In the genomic region with DNA sequence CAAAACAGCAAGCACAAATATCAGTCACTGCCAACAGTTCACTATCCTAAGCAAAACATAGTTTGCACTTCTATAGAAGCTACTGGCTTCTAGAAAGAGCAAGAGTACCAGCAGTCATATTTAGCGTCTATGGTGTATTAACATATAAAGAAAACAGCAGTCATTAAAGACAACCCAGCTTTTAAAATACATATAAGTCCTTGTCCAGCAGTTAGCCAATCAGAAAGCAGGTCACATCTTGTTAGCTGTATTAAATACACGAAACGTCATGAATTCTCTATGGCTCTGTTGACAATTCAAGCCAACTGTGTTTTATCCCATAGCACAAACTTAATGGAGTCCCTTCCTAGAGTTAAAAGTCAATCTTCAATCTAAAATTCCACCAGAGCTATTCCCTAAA, we compare ENCODE assay signal across 13 cellular contexts. TPM values are rescaled to one million over a fixed set of nuclear protein-coding genes. Genes with fewer than 3 reads are reported as not detected.
DNase-seq lines count a peak whose midpoint lies in the region; ATAC-seq and TF ChIP-seq lines count a peak whose summit lies in the region.
"Had no signal": no experiment of that assay in that cellular context is flagged by ENCODE, and none has a peak within 500 bp of the region (broad histone marks: within the 10 kb centered on the region; RNA-seq: fewer than 3 reads in every experiment).

No MANE protein-coding gene starts in this region.

- WGBS in smooth muscle cell (ENCODE audit: low lambda C conversion rate), result 3% methylated on average over 3 of the region's 3 CpGs

- H3K9me3 ChIP-seq in smooth muscle cell (replicated peaks; ENCODE audit: low read depth), result no peaks in the 10 kb centered on the region
- no peaks in the 10 kb centered on the region for H3K9me3 ChIP-seq in CD8-positive, alpha-beta T cell (ENCODE audit: low read length)

- peak overlapping the region; percentile 39 for H3K4me3 Mint-ChIP-seq in chondrocyte (ENCODE audit: unreplicated experiment)
- H3K4me3 Mint-ChIP-seq in naive thymus-derived CD8-positive, alpha-beta T cell, result peak overlapping the region in 1 of 10 donors; percentile 26
- no peak overlapping the region for H3K4me3 Mint-ChIP-seq in CD8-positive, alpha-beta T cell

- H3K79me2 ChIP-seq in smooth muscle cell (ENCODE audit: low read depth), result peaks cover 49% of the 10 kb centered on the region

- peak overlapping the region; percentile 84 for H3K27ac ChIP-seq in smooth muscle cell (ENCODE audit: low read depth)
- H3K27ac ChIP-seq in CD8-positive, alpha-beta T cell (ENCODE audit: low read depth, low read length), result no peak overlapping the region

- H3K27me3 ChIP-seq in smooth muscle cell (ENCODE audit: low read depth), result no peaks in the 10 kb centered on the region
- H3K27me3 ChIP-seq in CD8-positive, alpha-beta T cell (ENCODE audit: insufficient read depth, low read length), result no peaks in the 10 kb centered on the region

- peak overlapping the region; percentile 62 for H2AFZ ChIP-seq in smooth muscle cell (ENCODE audit: low read depth)

- peaks cover 23% of the 10 kb centered on the region for H3F3A ChIP-seq in smooth muscle cell (ENCODE audit: low read depth)

- DNase-seq in H4 (ENCODE audit: low spot score) (peak; percentile 69), chondrocyte (ENCODE audit: low spot score) (no peak), iris pigment epithelial cell (ENCODE audit: low read depth) (peak; percentile 75), smooth muscle cell (lab: John Stamatoyannopoulos, UW; ENCODE audit: unreplicated experiment) (no peak)
- no peak for DNase-seq in naive thymus-derived CD8-positive, alpha-beta T cell
- no peak for DNase-seq in CD8-positive, alpha-beta T cell
- DNase-seq: activated CD8-positive, alpha-beta memory T cell treated with anti-CD3 and anti-CD28 coated beads for 24 hours; DND-41; effector CD4-positive, alpha-beta T cell; naive thymus-derived CD4-positive, alpha-beta T cell; NCI-H1417 had no signal

- peaks cover 50% of the 10 kb centered on the region for H3K4me1 Mint-ChIP-seq in chondrocyte (ENCODE audit: low read depth)
- peaks cover 9 to 51% (median 27%) of the 10 kb centered on the region in 4 donors for H3K4me1 Mint-ChIP-seq in naive thymus-derived CD8-positive, alpha-beta T cell
- peaks cover 29% of the 10 kb centered on the region for H3K4me1 Mint-ChIP-seq in CD8-positive, alpha-beta T cell (ENCODE audit: low read depth)

- H3K4me3 ChIP-seq in smooth muscle cell, result peak overlapping the region; percentile 60
- no peak overlapping the region for H3K4me3 ChIP-seq in CD8-positive, alpha-beta T cell (ENCODE audit: low read depth, low read length)

- no peaks in the 10 kb centered on the region for H3K36me3 ChIP-seq in smooth muscle cell (ENCODE audit: low read depth)
- no peaks in the 10 kb centered on the region for H3K36me3 ChIP-seq in CD8-positive, alpha-beta T cell (ENCODE audit: insufficient read depth, low read length)

- H3K9ac ChIP-seq in smooth muscle cell (ENCODE audit: low read depth), result peak overlapping the region; percentile 42

- H4K20me1 ChIP-seq in smooth muscle cell (ENCODE audit: low read depth), result no peaks in the 10 kb centered on the region

- H3K4me2 ChIP-seq in smooth muscle cell, result peak overlapping the region; percentile 93

- CTCF ChIA-PET in CD8-positive, alpha-beta T cell (lab: Charles Lee), result interaction anchor here (2.1 kb wide), 1 partner anchor 20 kb away, joined by 10 read pairs; no protein-coding TSS in a partner anchor

- no peak for ATAC-seq in naive thymus-derived CD8-positive, alpha-beta T cell
- no peak for ATAC-seq in CD8-positive, alpha-beta T cell
- ATAC-seq in GM18517 (IDR thresholded peaks at IDR 0.05; ENCODE audit: unreplicated experiment), result no peak
- no peak for ATAC-seq in HG03039 (IDR thresholded peaks at IDR 0.05; ENCODE audit: unreplicated experiment)
- ATAC-seq: naive thymus-derived CD4-positive, alpha-beta T cell had no signal

- no peaks in the 10 kb centered on the region for H3K27me3 Mint-ChIP-seq in chondrocyte (ENCODE audit: low read depth)
- H3K27me3 Mint-ChIP-seq in naive thymus-derived CD8-positive, alpha-beta T cell, result peaks cover 2 to 25% (median 11%) of the 10 kb centered on the region in 5 donors
- peaks cover 8% of the 10 kb centered on the region for H3K27me3 Mint-ChIP-seq in CD8-positive, alpha-beta T cell (ENCODE audit: low read depth)

- H3K4me1 ChIP-seq in smooth muscle cell (ENCODE audit: low read depth), result peaks cover 61% of the 10 kb centered on the region
- H3K4me1 ChIP-seq in CD8-positive, alpha-beta T cell (ENCODE audit: insufficient read depth, low read length), result peaks cover 24% of the 10 kb centered on the region

- no peaks in the 10 kb centered on the region for H3K9me3 Mint-ChIP-seq in chondrocyte (ENCODE audit: low read depth)
- H3K9me3 Mint-ChIP-seq in naive thymus-derived CD8-positive, alpha-beta T cell, result no peaks in the 10 kb centered on the region
- no peaks in the 10 kb centered on the region for H3K9me3 Mint-ChIP-seq in CD8-positive, alpha-beta T cell
- H3K9me3 Mint-ChIP-seq: naive thymus-derived CD4-positive, alpha-beta T cell had no signal

- intact Hi-C loops in CD8-positive, alpha-beta T cell (cut with DNase I, micrococcal nuclease), result no loop called here

- H3K27ac Mint-ChIP-seq in chondrocyte (ENCODE audit: unreplicated experiment), result peak overlapping the region; percentile 23
- no peak overlapping the region for H3K27ac Mint-ChIP-seq in naive thymus-derived CD8-positive, alpha-beta T cell
- H3K27ac Mint-ChIP-seq in CD8-positive, alpha-beta T cell, result no peak overlapping the region
- H3K27ac Mint-ChIP-seq: naive thymus-derived CD4-positive, alpha-beta T cell had no signal

- no peaks in the 10 kb centered on the region for H3K36me3 Mint-ChIP-seq in chondrocyte (ENCODE audit: low read depth)
- H3K36me3 Mint-ChIP-seq in naive thymus-derived CD8-positive, alpha-beta T cell, result no peaks in the 10 kb centered on the region
- H3K36me3 Mint-ChIP-seq in CD8-positive, alpha-beta T cell, result no peaks in the 10 kb centered on the region
- H3K36me3 Mint-ChIP-seq: naive thymus-derived CD4-positive, alpha-beta T cell had no signal

- TF ChIP-seq CTCF in chondrocyte (IDR thresholded peaks at IDR 0.05) (no peak), smooth muscle cell (IDR thresholded peaks at IDR 0.05; ENCODE audit: borderline replicate concordance, insufficient read depth, poor library complexity, severe bottlenecking) (no peak)
- no peak for TF ChIP-seq CTCF in CD8-positive, alpha-beta T cell (IDR thresholded peaks at IDR 0.05)

- POLR2A ChIA-PET in naive thymus-derived CD8-positive, alpha-beta T cell (lab: Charles Lee), result no interaction called here
- POLR2A ChIA-PET in CD8-positive, alpha-beta T cell (lab: Charles Lee), result no interaction called here

RNA-seq across cellular contexts. Expression of a gene that starts 1.6 kb away (rescaled TPM):
- 16.8 and 21.6 TPM in 2 replicates for total RNA-seq in H4 (2014; rRNA removed; shearing (Covaris generic))
- total RNA-seq in chondrocyte, result 1.5 to 6.3 TPM (median 2.0 TPM) in 3 replicates
- 61.5 and 89.0 TPM in 2 replicates for total RNA-seq in smooth muscle cell
- polyA plus RNA-seq in smooth muscle cell, result 20.9 and 30.6 TPM in 2 replicates
- not detected for total RNA-seq in naive thymus-derived CD8-positive, alpha-beta T cell
- under 1 TPM in 1 of 3 donors, not detected in 2; 0.38 TPM for polyA plus RNA-seq in naive thymus-derived CD8-positive, alpha-beta T cell
- total RNA-seq in CD8-positive, alpha-beta T cell, result not detected
- polyA plus RNA-seq: naive thymus-derived CD4-positive, alpha-beta T cell had no signal

Comparison
In these comparisons a context has a peak if more than half of its experiments do, and no peak if none do; other contexts are left out.
1. DNase-seq: peak in H4 (single experiment) and iris pigment epithelial cell (single experiment); none in chondrocyte (single experiment), smooth muscle cell (single experiment), naive thymus-derived CD8-positive, alpha-beta T cell (0 of 10) and CD8-positive, alpha-beta T cell (0 of 7).